Comparison of ENCODE assay signal across 1 cellular context in the genomic region with DNA sequence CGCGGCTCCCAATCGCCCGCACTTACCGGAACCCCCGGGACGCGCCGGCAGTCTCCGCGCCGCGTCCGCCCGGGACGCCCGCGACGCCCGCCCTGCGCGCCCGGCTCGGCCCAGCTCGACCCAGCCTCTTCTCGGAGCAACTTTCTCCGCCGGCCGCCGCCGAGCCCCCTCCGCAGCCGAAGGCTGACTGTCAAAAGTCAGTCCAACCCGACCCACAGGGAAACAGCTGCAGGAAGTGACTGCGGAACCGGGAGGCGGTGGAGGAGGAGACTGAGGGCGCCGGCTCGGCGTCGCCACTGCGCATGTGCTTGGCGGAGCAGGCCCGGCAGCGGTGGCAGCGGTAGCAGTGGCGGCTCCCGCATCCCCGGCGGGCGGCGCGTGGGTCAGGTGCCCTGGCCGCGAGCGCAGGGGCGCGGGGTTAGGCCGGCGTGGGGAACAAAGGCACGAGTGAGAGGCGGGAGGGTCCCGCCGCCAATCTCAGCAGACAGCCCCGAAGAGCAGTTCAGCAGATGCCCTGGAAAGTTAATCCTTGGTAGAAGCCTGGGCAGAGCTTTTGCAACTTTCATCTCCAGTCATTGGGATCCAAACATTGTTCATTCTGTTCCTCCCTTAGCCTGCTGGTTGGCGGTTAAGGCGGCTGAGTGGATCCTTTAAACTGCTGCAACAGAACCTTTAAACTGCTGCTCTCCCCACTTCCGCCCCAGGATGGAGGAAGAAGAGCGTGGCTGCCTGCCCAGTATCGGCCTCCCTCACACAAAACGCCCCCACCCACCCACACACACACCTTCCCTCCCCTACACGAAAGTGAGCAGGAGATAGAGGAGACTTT.
TF ChIP-seq lines count a peak whose summit lies in the region.

A gene with protein sequence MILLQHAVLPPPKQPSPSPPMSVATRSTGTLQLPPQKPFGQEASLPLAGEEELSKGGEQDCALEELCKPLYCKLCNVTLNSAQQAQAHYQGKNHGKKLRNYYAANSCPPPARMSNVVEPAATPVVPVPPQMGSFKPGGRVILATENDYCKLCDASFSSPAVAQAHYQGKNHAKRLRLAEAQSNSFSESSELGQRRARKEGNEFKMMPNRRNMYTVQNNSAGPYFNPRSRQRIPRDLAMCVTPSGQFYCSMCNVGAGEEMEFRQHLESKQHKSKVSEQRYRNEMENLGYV (minus strand): TSS at position 241 of the 829 bp plus-strand sequence. CDS start 4,057 bp downstream, outside the sequence.

TF ChIP-seq in HepG2, 621 proteins besides CTCF, POLR2A, EP300 and RAD21 (continued from another document and continues in another):
- TF ChIP-seq, protein P1, sequence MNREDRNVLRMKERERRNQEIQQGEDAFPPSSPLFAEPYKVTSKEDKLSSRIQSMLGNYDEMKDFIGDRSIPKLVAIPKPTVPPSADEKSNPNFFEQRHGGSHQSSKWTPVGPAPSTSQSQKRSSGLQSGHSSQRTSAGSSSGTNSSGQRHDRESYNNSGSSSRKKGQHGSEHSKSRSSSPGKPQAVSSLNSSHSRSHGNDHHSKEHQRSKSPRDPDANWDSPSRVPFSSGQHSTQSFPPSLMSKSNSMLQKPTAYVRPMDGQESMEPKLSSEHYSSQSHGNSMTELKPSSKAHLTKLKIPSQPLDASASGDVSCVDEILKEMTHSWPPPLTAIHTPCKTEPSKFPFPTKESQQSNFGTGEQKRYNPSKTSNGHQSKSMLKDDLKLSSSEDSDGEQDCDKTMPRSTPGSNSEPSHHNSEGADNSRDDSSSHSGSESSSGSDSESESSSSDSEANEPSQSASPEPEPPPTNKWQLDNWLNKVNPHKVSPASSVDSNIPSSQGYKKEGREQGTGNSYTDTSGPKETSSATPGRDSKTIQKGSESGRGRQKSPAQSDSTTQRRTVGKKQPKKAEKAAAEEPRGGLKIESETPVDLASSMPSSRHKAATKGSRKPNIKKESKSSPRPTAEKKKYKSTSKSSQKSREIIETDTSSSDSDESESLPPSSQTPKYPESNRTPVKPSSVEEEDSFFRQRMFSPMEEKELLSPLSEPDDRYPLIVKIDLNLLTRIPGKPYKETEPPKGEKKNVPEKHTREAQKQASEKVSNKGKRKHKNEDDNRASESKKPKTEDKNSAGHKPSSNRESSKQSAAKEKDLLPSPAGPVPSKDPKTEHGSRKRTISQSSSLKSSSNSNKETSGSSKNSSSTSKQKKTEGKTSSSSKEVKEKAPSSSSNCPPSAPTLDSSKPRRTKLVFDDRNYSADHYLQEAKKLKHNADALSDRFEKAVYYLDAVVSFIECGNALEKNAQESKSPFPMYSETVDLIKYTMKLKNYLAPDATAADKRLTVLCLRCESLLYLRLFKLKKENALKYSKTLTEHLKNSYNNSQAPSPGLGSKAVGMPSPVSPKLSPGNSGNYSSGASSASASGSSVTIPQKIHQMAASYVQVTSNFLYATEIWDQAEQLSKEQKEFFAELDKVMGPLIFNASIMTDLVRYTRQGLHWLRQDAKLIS (CRISPR knock-in tag; IDR thresholded peaks at IDR 0.05): no peak
- peak; percentile 69 for TF ChIP-seq THAP11 (CRISPR knock-in tag; IDR thresholded peaks at IDR 0.05)
- no peak for TF ChIP-seq FOXJ3 (CRISPR knock-in tag; IDR thresholded peaks at IDR 0.05; ENCODE audit: borderline replicate concordance)
- peak; percentile 97 for TF ChIP-seq SAP130 (CRISPR knock-in tag; IDR thresholded peaks at IDR 0.05; ENCODE audit: low read depth)
- TF ChIP-seq, protein P2, sequence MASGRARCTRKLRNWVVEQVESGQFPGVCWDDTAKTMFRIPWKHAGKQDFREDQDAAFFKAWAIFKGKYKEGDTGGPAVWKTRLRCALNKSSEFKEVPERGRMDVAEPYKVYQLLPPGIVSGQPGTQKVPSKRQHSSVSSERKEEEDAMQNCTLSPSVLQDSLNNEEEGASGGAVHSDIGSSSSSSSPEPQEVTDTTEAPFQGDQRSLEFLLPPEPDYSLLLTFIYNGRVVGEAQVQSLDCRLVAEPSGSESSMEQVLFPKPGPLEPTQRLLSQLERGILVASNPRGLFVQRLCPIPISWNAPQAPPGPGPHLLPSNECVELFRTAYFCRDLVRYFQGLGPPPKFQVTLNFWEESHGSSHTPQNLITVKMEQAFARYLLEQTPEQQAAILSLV (CRISPR knock-in tag; IDR thresholded peaks at IDR 0.05; ENCODE audit: borderline replicate concordance): peak; percentile 74; the same call in 1 of the 2 replicates
- TF ChIP-seq, protein P3, sequence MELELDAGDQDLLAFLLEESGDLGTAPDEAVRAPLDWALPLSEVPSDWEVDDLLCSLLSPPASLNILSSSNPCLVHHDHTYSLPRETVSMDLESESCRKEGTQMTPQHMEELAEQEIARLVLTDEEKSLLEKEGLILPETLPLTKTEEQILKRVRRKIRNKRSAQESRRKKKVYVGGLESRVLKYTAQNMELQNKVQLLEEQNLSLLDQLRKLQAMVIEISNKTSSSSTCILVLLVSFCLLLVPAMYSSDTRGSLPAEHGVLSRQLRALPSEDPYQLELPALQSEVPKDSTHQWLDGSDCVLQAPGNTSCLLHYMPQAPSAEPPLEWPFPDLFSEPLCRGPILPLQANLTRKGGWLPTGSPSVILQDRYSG (CRISPR knock-in tag; IDR thresholded peaks at IDR 0.05): 0 out of 2 replicates have a peak, but pooled peaks have one; percentile 37
- TF ChIP-seq PTBP1 (IDR thresholded peaks at IDR 0.05; ENCODE audit: low read depth, low read length, poor library complexity, severe bottlenecking): no peak
- TF ChIP-seq, protein P4, sequence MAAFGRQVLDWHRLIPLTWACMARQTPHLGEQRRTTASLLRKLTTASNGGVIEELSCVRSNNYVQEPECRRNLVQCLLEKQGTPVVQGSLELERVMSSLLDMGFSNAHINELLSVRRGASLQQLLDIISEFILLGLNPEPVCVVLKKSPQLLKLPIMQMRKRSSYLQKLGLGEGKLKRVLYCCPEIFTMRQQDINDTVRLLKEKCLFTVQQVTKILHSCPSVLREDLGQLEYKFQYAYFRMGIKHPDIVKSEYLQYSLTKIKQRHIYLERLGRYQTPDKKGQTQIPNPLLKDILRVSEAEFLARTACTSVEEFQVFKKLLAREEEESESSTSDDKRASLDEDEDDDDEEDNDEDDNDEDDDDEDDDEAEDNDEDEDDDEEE (CRISPR knock-in tag; IDR thresholded peaks at IDR 0.05): no peak; the same call in 1 of the 2 replicates
- peak; percentile 49 for TF ChIP-seq HOXA3 (CRISPR knock-in tag; IDR thresholded peaks at IDR 0.05)
- no peak for TF ChIP-seq AGO1 (IDR thresholded peaks at IDR 0.05; ENCODE audit: low read depth, low read length, poor library complexity, severe bottlenecking)
- TF ChIP-seq, protein P5, sequence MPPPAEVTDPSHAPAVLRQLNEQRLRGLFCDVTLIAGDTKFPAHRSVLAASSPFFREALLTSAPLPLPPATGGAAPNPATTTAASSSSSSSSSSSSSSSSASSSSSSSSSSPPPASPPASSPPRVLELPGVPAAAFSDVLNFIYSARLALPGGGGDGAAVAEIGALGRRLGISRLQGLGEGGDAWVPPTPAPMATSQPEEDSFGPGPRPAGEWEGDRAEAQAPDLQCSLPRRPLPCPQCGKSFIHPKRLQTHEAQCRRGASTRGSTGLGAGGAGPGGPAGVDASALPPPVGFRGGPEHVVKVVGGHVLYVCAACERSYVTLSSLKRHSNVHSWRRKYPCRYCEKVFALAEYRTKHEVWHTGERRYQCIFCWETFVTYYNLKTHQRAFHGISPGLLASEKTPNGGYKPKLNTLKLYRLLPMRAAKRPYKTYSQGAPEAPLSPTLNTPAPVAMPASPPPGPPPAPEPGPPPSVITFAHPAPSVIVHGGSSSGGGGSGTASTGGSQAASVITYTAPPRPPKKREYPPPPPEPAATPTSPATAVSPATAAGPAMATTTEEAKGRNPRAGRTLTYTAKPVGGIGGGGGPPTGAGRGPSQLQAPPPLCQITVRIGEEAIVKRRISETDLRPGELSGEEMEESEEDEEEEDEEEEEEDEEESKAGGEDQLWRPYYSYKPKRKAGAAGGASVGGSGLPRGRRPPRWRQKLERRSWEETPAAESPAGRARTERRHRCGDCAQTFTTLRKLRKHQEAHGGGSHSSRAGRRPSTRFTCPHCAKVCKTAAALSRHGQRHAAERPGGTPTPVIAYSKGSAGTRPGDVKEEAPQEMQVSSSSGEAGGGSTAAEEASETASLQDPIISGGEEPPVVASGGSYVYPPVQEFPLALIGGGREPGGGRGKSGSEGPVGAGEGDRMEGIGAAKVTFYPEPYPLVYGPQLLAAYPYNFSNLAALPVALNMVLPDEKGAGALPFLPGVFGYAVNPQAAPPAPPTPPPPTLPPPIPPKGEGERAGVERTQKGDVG (CRISPR knock-in tag; IDR thresholded peaks at IDR 0.05; ENCODE audit: borderline replicate concordance): no peak
- peak; percentile 59; the same call in 1 of the 2 replicates for TF ChIP-seq KDM2A (CRISPR knock-in tag; IDR thresholded peaks at IDR 0.05; ENCODE audit: borderline replicate concordance, low read depth)
- TF ChIP-seq SPEN (CRISPR knock-in tag; IDR thresholded peaks at IDR 0.05; ENCODE audit: low read depth): peak; percentile 65
- peak; percentile 40; the same call in 1 of the 2 replicates for TF ChIP-seq PHF21A (CRISPR knock-in tag; IDR thresholded peaks at IDR 0.05)
- no peak for TF ChIP-seq SRSF4 (IDR thresholded peaks at IDR 0.05; ENCODE audit: low read depth, low read length, poor library complexity, severe bottlenecking)
- TF ChIP-seq HNRNPK (IDR thresholded peaks at IDR 0.05; ENCODE audit: low read depth, low read length, poor library complexity, severe bottlenecking): peak; percentile 61
- no peak; the same call in none of the 2 replicates for TF ChIP-seq HDAC2 (CRISPR knock-in tag; IDR thresholded peaks at IDR 0.05)
- TF ChIP-seq, protein P6, sequence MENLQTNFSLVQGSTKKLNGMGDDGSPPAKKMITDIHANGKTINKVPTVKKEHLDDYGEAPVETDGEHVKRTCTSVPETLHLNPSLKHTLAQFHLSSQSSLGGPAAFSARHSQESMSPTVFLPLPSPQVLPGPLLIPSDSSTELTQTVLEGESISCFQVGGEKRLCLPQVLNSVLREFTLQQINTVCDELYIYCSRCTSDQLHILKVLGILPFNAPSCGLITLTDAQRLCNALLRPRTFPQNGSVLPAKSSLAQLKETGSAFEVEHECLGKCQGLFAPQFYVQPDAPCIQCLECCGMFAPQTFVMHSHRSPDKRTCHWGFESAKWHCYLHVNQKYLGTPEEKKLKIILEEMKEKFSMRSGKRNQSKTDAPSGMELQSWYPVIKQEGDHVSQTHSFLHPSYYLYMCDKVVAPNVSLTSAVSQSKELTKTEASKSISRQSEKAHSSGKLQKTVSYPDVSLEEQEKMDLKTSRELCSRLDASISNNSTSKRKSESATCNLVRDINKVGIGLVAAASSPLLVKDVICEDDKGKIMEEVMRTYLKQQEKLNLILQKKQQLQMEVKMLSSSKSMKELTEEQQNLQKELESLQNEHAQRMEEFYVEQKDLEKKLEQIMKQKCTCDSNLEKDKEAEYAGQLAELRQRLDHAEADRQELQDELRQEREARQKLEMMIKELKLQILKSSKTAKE (CRISPR knock-in tag; IDR thresholded peaks at IDR 0.05; ENCODE audit: borderline replicate concordance): no peak
- no peak for TF ChIP-seq ZNF510 (CRISPR knock-in tag; IDR thresholded peaks at IDR 0.05; ENCODE audit: low read depth)
- TF ChIP-seq, protein P7, sequence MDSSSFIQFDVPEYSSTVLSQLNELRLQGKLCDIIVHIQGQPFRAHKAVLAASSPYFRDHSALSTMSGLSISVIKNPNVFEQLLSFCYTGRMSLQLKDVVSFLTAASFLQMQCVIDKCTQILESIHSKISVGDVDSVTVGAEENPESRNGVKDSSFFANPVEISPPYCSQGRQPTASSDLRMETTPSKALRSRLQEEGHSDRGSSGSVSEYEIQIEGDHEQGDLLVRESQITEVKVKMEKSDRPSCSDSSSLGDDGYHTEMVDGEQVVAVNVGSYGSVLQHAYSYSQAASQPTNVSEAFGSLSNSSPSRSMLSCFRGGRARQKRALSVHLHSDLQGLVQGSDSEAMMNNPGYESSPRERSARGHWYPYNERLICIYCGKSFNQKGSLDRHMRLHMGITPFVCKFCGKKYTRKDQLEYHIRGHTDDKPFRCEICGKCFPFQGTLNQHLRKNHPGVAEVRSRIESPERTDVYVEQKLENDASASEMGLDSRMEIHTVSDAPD (CRISPR knock-in tag; IDR thresholded peaks at IDR 0.05): 0 out of 2 replicates have a peak, but pooled peaks have one; percentile 25
- TF ChIP-seq ZSCAN21 (CRISPR knock-in tag; IDR thresholded peaks at IDR 0.05; ENCODE audit: borderline replicate concordance): peak; percentile 72
- no peak for TF ChIP-seq EHMT2 (IDR thresholded peaks at IDR 0.05; ENCODE audit: borderline replicate concordance, low read depth, low read length)
- TF ChIP-seq, protein P8, sequence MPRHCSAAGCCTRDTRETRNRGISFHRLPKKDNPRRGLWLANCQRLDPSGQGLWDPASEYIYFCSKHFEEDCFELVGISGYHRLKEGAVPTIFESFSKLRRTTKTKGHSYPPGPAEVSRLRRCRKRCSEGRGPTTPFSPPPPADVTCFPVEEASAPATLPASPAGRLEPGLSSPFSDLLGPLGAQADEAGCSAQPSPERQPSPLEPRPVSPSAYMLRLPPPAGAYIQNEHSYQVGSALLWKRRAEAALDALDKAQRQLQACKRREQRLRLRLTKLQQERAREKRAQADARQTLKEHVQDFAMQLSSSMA (CRISPR knock-in tag; IDR thresholded peaks at IDR 0.05): no peak
- TF ChIP-seq GLI4 (CRISPR knock-in tag; IDR thresholded peaks at IDR 0.05; ENCODE audit: borderline replicate concordance): no peak
- TF ChIP-seq FLYWCH1 (CRISPR knock-in tag; IDR thresholded peaks at IDR 0.05): no peak
- no peak for TF ChIP-seq DPF2 (CRISPR knock-in tag; IDR thresholded peaks at IDR 0.05; ENCODE audit: borderline replicate concordance, low read depth)
- TF ChIP-seq ZNF253 (CRISPR knock-in tag; IDR thresholded peaks at IDR 0.05; ENCODE audit: borderline replicate concordance): no peak
- TF ChIP-seq, protein P9, sequence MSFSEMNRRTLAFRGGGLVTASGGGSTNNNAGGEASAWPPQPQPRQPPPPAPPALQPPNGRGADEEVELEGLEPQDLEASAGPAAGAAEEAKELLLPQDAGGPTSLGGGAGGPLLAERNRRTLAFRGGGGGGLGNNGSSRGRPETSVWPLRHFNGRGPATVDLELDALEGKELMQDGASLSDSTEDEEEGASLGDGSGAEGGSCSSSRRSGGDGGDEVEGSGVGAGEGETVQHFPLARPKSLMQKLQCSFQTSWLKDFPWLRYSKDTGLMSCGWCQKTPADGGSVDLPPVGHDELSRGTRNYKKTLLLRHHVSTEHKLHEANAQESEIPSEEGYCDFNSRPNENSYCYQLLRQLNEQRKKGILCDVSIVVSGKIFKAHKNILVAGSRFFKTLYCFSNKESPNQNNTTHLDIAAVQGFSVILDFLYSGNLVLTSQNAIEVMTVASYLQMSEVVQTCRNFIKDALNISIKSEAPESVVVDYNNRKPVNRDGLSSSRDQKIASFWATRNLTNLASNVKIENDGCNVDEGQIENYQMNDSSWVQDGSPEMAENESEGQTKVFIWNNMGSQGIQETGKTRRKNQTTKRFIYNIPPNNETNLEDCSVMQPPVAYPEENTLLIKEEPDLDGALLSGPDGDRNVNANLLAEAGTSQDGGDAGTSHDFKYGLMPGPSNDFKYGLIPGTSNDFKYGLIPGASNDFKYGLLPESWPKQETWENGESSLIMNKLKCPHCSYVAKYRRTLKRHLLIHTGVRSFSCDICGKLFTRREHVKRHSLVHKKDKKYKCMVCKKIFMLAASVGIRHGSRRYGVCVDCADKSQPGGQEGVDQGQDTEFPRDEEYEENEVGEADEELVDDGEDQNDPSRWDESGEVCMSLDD (CRISPR knock-in tag; IDR thresholded peaks at IDR 0.05; ENCODE audit: borderline replicate concordance): 0 out of 2 replicates have a peak, but pooled peaks have one; percentile 32
- no peak for TF ChIP-seq NFYB (CRISPR knock-in tag; IDR thresholded peaks at IDR 0.05)
- no peak for TF ChIP-seq DNMT3B (CRISPR knock-in tag; conservative IDR thresholded peaks at IDR 0.05)
